ENCODE assay signal across 15 cellular contexts in genomic region chr4:4693755-4694295, GRCh38.
A peak's percentile ranks its signal among the peaks of the same experiment; 100 is the strongest.
DNase-seq lines count a peak whose midpoint lies in the region; ATAC-seq and TF ChIP-seq lines count a peak whose summit lies in the region.
"Had no signal": no experiment of that assay in that cellular context is flagged by ENCODE, and none has a peak within 500 bp of the region (broad histone marks: within the 10 kb centered on the region; RNA-seq: fewer than 3 reads in every experiment).

No MANE protein-coding gene starts in this region.

- H3K9me2 ChIP-seq in HCT116 (ENCODE audit: insufficient read depth), result no peaks in the 10 kb centered on the region

- intact Hi-C loops in HCT116 (cut with micrococcal nuclease), result no loop called here

- H4K20me1 ChIP-seq in HCT116 (ENCODE audit: insufficient read depth) (no peaks in the 10 kb centered on the region), OCI-LY3 (ENCODE audit: insufficient read depth, low read length) (peaks cover 19% of the 10 kb centered on the region), smooth muscle cell (ENCODE audit: low read depth) (peaks cover 5% of the 10 kb centered on the region)
- H4K20me1 ChIP-seq: BLaER1 had no signal

- no peak overlapping the region for H2AFZ ChIP-seq in HCT116 (ENCODE audit: low read depth, low read length, poor library complexity, severe bottlenecking)
- H2AFZ ChIP-seq in OCI-LY3 (ENCODE audit: low read depth, low read length), result no peak overlapping the region
- no peak overlapping the region for H2AFZ ChIP-seq in smooth muscle cell (ENCODE audit: low read depth)

- TF ChIP-seq RAD21 in HCT116 (IDR thresholded peaks at IDR 0.05; ENCODE audit: low read depth), result no peak

- CTCF ChIA-PET in HCT116 (lab: Charles Lee), result interaction anchor here (0.9 to 2.5 kb wide), 3 partner anchors 12 to 18 kb away, joined by 3 to 8 read pairs (median 3); no protein-coding TSS in a partner anchor

- no peak overlapping the region for H3K4me3 ChIP-seq in HCT116 (replicated peaks in 1 of 2; ENCODE audit: low read depth in 1 of 2, low read length in 2 of 2)
- H3K4me3 ChIP-seq in OCI-LY3 (ENCODE audit: low read length), result no peak overlapping the region
- no peak overlapping the region for H3K4me3 ChIP-seq in smooth muscle cell
- no peak overlapping the region for H3K4me3 ChIP-seq in coronary artery
- no peak overlapping the region for H3K4me3 ChIP-seq in MG63
- H3K4me3 ChIP-seq: BLaER1, HAP-1, Peyer's patch had no signal

- H3F3A ChIP-seq in smooth muscle cell (ENCODE audit: low read depth), result peaks cover 18% of the 10 kb centered on the region

- no TSS peak for BruUV-seq in HCT116 (replicated peaks; lab: Mats Ljungman, UMichigan)

- WGBS in smooth muscle cell (ENCODE audit: low lambda C conversion rate), result 88% methylated on average over 8 of the region's 8 CpGs

- H3K9ac ChIP-seq in HCT116 (ENCODE audit: low read length) (no peak overlapping the region), OCI-LY3 (ENCODE audit: low read length) (no peak overlapping the region), smooth muscle cell (ENCODE audit: low read depth) (no peak overlapping the region)
- H3K9ac ChIP-seq: BLaER1 had no signal

- ATAC-seq in HCT116, result no peak; the same call in 1 of the 2 replicates

- no peaks in the 10 kb centered on the region for H3K27me3 ChIP-seq in HCT116 (ENCODE audit: insufficient read depth, low read length)
- 0 out of 2 replicates have a peak, but pooled peaks cover 2% of the 10 kb centered on the region for H3K27me3 ChIP-seq in OCI-LY3 (ENCODE audit: low read depth, low read length)
- H3K27me3 ChIP-seq in smooth muscle cell (ENCODE audit: low read depth), result no peaks in the 10 kb centered on the region
- H3K27me3 ChIP-seq in MG63, result no peaks in the 10 kb centered on the region
- H3K27me3 ChIP-seq: BLaER1, Peyer's patch had no signal

- H3K4me2 ChIP-seq in HCT116 (ENCODE audit: low read length) (peak overlapping the region; percentile 36; the same call in 1 of the 2 replicates), OCI-LY3 (ENCODE audit: low read length) (peak overlapping the region; percentile 57), smooth muscle cell (peak overlapping the region; percentile 59)
- H3K4me2 ChIP-seq: BLaER1 had no signal

- H3K79me2 ChIP-seq in HCT116 (ENCODE audit: insufficient read depth, low read length) (no peaks in the 10 kb centered on the region), OCI-LY3 (ENCODE audit: low read length) (no peaks in the 10 kb centered on the region), smooth muscle cell (ENCODE audit: low read depth) (no peaks in the 10 kb centered on the region)

- H3K9me3 ChIP-seq in HCT116 (ENCODE audit: control insufficient read depth in 1 of 2, insufficient read depth in 1 of 2, low read depth in 1 of 2, low read length in 2 of 2) (no peaks in the 10 kb centered on the region), OCI-LY3 (ENCODE audit: insufficient read depth, low read length) (no peaks in the 10 kb centered on the region), smooth muscle cell (replicated peaks; ENCODE audit: low read depth) (no peaks in the 10 kb centered on the region), MG63 (no peaks in the 10 kb centered on the region)
- H3K9me3 ChIP-seq: HAP-1, Peyer's patch had no signal

- TF ChIP-seq POLR2A in HCT116 (IDR thresholded peaks at IDR 0.05; ENCODE audit: borderline replicate concordance, extremely low read depth, insufficient read depth, insufficient read length), result no peak

- POLR2A ChIA-PET in HCT116 (lab: Charles Lee), result no interaction called here

- DNase-seq in HCT116 (ENCODE audit: low read depth, low spot score) (no peak), left kidney (ENCODE audit: low read depth, low spot score) (peak; percentile 24), smooth muscle cell (lab: John Stamatoyannopoulos, UW; ENCODE audit: unreplicated experiment) (no peak), coronary artery (ENCODE audit: low spot score) (no peak), NCI-H2227 treated with DMSO at 0.1 percent for 48 hours (lab: John Stamatoyannopoulos, UW) (no peak), MG63 (no peak)
- DNase-seq: CD4-positive, alpha-beta T cell; NCI-H1092; NCI-H1436; NCI-H187 treated with DMSO at 0.1 percent for 48 hours; NCI-H774; Peyer's patch had no signal

- RAD21 ChIA-PET in HCT116 (lab: Charles Lee; ENCODE audit: low non-redundant PET in 1 of 2, low total read pairs in 2 of 2, uncharacterized antibody in 2 of 2, unreplicated experiment in 2 of 2), result no interaction called here

- H3K27ac ChIP-seq in HCT116 (ENCODE audit: low read depth, low read length) (no peak overlapping the region; the same call in 1 of the 2 replicates), OCI-LY3 (ENCODE audit: low read length) (no peak overlapping the region), smooth muscle cell (ENCODE audit: low read depth) (no peak overlapping the region), coronary artery (no peak overlapping the region)
- H3K27ac ChIP-seq: BLaER1, Peyer's patch had no signal

- H3K4me1 ChIP-seq in HCT116 (ENCODE audit: control insufficient read depth in 1 of 2, insufficient read depth in 2 of 2, low read length in 2 of 2), result peaks cover 33 to 35% of the 10 kb centered on the region in 2 experiments
- peaks cover 27% of the 10 kb centered on the region for H3K4me1 ChIP-seq in OCI-LY3 (ENCODE audit: low read length)
- peaks cover 13% of the 10 kb centered on the region for H3K4me1 ChIP-seq in smooth muscle cell (ENCODE audit: low read depth)
- H3K4me1 ChIP-seq: BLaER1, HAP-1 had no signal

- H3K36me3 ChIP-seq in HCT116 (ENCODE audit: control insufficient read depth in 1 of 2, insufficient read depth in 2 of 2, low read length in 2 of 2) (no peaks in the 10 kb centered on the region), OCI-LY3 (replicated peaks; ENCODE audit: low read depth, low read length) (peaks cover 5% of the 10 kb centered on the region), smooth muscle cell (ENCODE audit: low read depth) (no peaks in the 10 kb centered on the region), MG63 (no peaks in the 10 kb centered on the region)
- H3K36me3 ChIP-seq: HAP-1, Peyer's patch had no signal

- TF ChIP-seq CTCF in HCT116 (IDR thresholded peaks at IDR 0.05 in 2 of 3, conservative IDR thresholded peaks at IDR 0.05 in 1 of 3; ENCODE audit: borderline replicate concordance in 1 of 3, insufficient read depth in 1 of 3, low read depth in 2 of 3, low read length in 2 of 3) (no peak; a peak in 1 of 6 replicates), OCI-LY3 (IDR thresholded peaks at IDR 0.05; ENCODE audit: low read depth, low read length) (no peak; the same call in 1 of the 2 replicates), smooth muscle cell (IDR thresholded peaks at IDR 0.05; ENCODE audit: borderline replicate concordance, insufficient read depth, poor library complexity, severe bottlenecking) (no peak), coronary artery (IDR thresholded peaks at IDR 0.05) (no peak)

TF ChIP-seq in HCT116, 20 proteins besides CTCF, POLR2A, EP300 and RAD21:
- TF ChIP-seq CEBPB (IDR thresholded peaks at IDR 0.05; ENCODE audit: low read depth), result no peak
